35 cellular contexts compared by ENCODE assay signal in genomic region chr14:94360945-94361565, GRCh38. TPM values are rescaled to one million over a fixed set of nuclear protein-coding genes. Genes with fewer than 3 reads are reported as not detected.
"Had no signal": no experiment of that assay in that cellular context is flagged by ENCODE, and none has a peak within 500 bp of the region (broad histone marks: within the 10 kb centered on the region; RNA-seq: fewer than 3 reads in every experiment).

No MANE protein-coding gene starts in this region.

- H3K27me3 ChIP-seq: ascending aorta, cardiac muscle cell, thyroid gland, upper lobe of right lung had no signal

- ATAC-seq: activated naive CD4-positive, alpha-beta T cell treated with anti-CD3 and anti-CD28 coated beads, Interleukin-2, amount 50 U/mL, for 72 hours; esophagus mucosa; left lung; natural killer cell treated with Interleukin-12 subunit alpha and Interleukin-12 subunit beta and Interleukin-15 and Interleukin-18, amount 100 ng/mL, for 72 hours; right cardiac atrium; upper lobe of right lung had no signal

- H3K27ac ChIP-seq: ascending aorta, cardiac muscle cell, left lung, thyroid gland, upper lobe of right lung, VCaP had no signal

- H3K36me3 ChIP-seq: ascending aorta, cardiac muscle cell, left lung, thyroid gland, upper lobe of right lung had no signal

- H3K4me3 ChIP-seq: ascending aorta, cardiac muscle cell, left lung, lung, thyroid gland, upper lobe of right lung had no signal

- H3K9me3 ChIP-seq: ascending aorta, left lung, thyroid gland, upper lobe of right lung had no signal

- H3K36me3 Mint-ChIP-seq: activated naive CD4-positive, alpha-beta T cell treated with anti-CD3 and anti-CD28 coated beads, Interleukin-2, amount 50 U/mL, for 72 hours; brain; immature natural killer cell; natural killer cell treated with Interleukin-12 subunit alpha and Interleukin-12 subunit beta and Interleukin-15 and Interleukin-18, amount 100 ng/mL, for 72 hours had no signal

- H3K9me3 Mint-ChIP-seq: activated naive CD4-positive, alpha-beta T cell treated with anti-CD3 and anti-CD28 coated beads, Interleukin-2, amount 50 U/mL, for 72 hours; activated T-cell treated with anti-CD3 and anti-CD28 coated beads, Interleukin-2, amount 50 U/mL, for 24 hours; natural killer cell treated with Interleukin-12 subunit alpha and Interleukin-12 subunit beta and Interleukin-15 and Interleukin-18, amount 100 ng/mL, for 72 hours; stimulated activated naive CD8-positive, alpha-beta T cell treated with anti-CD3 and anti-CD28 coated beads, Interleukin-15, Interleukin-2, amounts not matched to agents 100 ng/mL and 50 ng/mL, for 24 hours; T-helper 1 cell treated with Interleukin-12 subunit alpha and Interleukin-12 subunit beta and Interleukin-4 antibody, amounts not matched to agents 30 μg/mL and 1 μg/mL, for 36 hours had no signal

- H3K4me3 Mint-ChIP-seq: activated T-cell treated with anti-CD3 and anti-CD28 coated beads, Interleukin-2, amount 50 U/mL, for 24 hours; brain; immature natural killer cell; natural killer cell treated with Interleukin-12 subunit alpha and Interleukin-12 subunit beta and Interleukin-15 and Interleukin-18, amount 100 ng/mL, for 72 hours; stimulated activated naive CD8-positive, alpha-beta T cell treated with anti-CD3 and anti-CD28 coated beads, Interleukin-15, Interleukin-2, amounts not matched to agents 100 ng/mL and 50 ng/mL, for 24 hours; T-helper 1 cell treated with Interleukin-12 subunit alpha and Interleukin-12 subunit beta and Interleukin-4 antibody, amounts not matched to agents 30 μg/mL and 1 μg/mL, for 36 hours had no signal

- H3K27ac Mint-ChIP-seq: activated naive CD4-positive, alpha-beta T cell treated with anti-CD3 and anti-CD28 coated beads, Interleukin-2, amount 50 U/mL, for 72 hours; activated T-cell treated with anti-CD3 and anti-CD28 coated beads, Interleukin-2, amount 50 U/mL, for 24 hours; immature natural killer cell; natural killer cell treated with Interleukin-12 subunit alpha and Interleukin-12 subunit beta and Interleukin-15 and Interleukin-18, amount 100 ng/mL, for 72 hours; stimulated activated naive CD8-positive, alpha-beta T cell treated with anti-CD3 and anti-CD28 coated beads, Interleukin-15, Interleukin-2, amounts not matched to agents 100 ng/mL and 50 ng/mL, for 24 hours; T-helper 1 cell treated with Interleukin-12 subunit alpha and Interleukin-12 subunit beta and Interleukin-4 antibody, amounts not matched to agents 30 μg/mL and 1 μg/mL, for 36 hours had no signal

- H3K4me1 ChIP-seq: ascending aorta, left lung, thyroid gland, upper lobe of right lung had no signal

- DNase-seq: activated CD4-positive, alpha-beta T cell treated with anti-CD3 and anti-CD28 coated beads for 48 hours; activated CD4-positive, alpha-beta T cell treated with anti-CD3 and anti-CD28 coated beads, Interleukin-2, amount 50 U/mL, for 48 hours; activated CD8-positive, alpha-beta memory T cell treated with anti-CD3 and anti-CD28 coated beads, Interleukin-2, amount 50 U/mL, for 4 hours; activated naive CD4-positive, alpha-beta T cell; activated T-cell treated with anti-CD3 and anti-CD28 coated beads, Interleukin-2, amount 50 U/mL, for 24 hours; cortex of kidney; foreskin fibroblast; hypothalamus; immature natural killer cell; left lung; mesendoderm; right cardiac atrium; stimulated activated CD4-positive, alpha-beta T cell treated with anti-CD3 and anti-CD28 coated beads, Interleukin-2, amount 100 ng/mL, for 48 hours; SW 1271; T-helper 9 cell; thyroid gland; upper lobe of right lung had no signal

- H3K4me1 Mint-ChIP-seq: brain, immature natural killer cell had no signal

RNA-seq across cellular contexts. Expression of gene SERPINA2, which starts 5.4 kb away (rescaled TPM):
- total RNA-seq: activated CD8-positive, alpha-beta memory T cell treated with anti-CD3 and anti-CD28 coated beads for 36 hours; activated naive CD4-positive, alpha-beta T cell treated with anti-CD3 and anti-CD28 coated beads, Interleukin-2, amount 50 U/mL, for 72 hours; ascending aorta; cardiac muscle cell; cerebellum; esophagus mucosa; kidney epithelial cell; left lung; lung; myocyte; natural killer cell treated with Interleukin-12 subunit alpha and Interleukin-12 subunit beta and Interleukin-15 and Interleukin-18, amount 100 ng/mL, for 72 hours; omental fat pad; pulmonary artery endothelial cell; right cardiac atrium; thyroid gland; upper lobe of right lung had no signal
- polyA plus RNA-seq: adipose tissue, cardiac muscle cell, immature natural killer cell, right cardiac atrium had no signal

RNA-seq across cellular contexts. Expression of gene SERPINA1, which starts 27.3 kb away (rescaled TPM):
- total RNA-seq: myocyte, pulmonary artery endothelial cell had no signal

RNA-seq across cellular contexts. Expression of gene SERPINA6, which starts 37.9 kb away (rescaled TPM):
- total RNA-seq: activated CD8-positive, alpha-beta memory T cell treated with anti-CD3 and anti-CD28 coated beads for 36 hours; activated naive CD4-positive, alpha-beta T cell treated with anti-CD3 and anti-CD28 coated beads, Interleukin-2, amount 50 U/mL, for 72 hours; ascending aorta; cardiac muscle cell; cerebellum; esophagus mucosa; kidney epithelial cell; left lung; mononuclear cell; myocyte; natural killer cell treated with Interleukin-12 subunit alpha and Interleukin-12 subunit beta and Interleukin-15 and Interleukin-18, amount 100 ng/mL, for 72 hours; pulmonary artery endothelial cell; right cardiac atrium; thyroid gland; upper lobe of right lung had no signal
- polyA plus RNA-seq: immature natural killer cell, right cardiac atrium had no signal
